In genomic region chr2:12020833-12021469, GRCh38 we compare ENCODE assay signal across 26 cellular contexts.
"Had no signal": no experiment of that assay in that cellular context is flagged by ENCODE, and none has a peak within 500 bp of the region (broad histone marks: within the 10 kb centered on the region; RNA-seq: fewer than 3 reads in every experiment).

No MANE protein-coding gene starts in this region.

- H3K4me3 Mint-ChIP-seq: effector memory CD8-positive, alpha-beta T cell; naive thymus-derived CD8-positive, alpha-beta T cell; nephron progenitor cell; stimulated activated naive B cell treated with anti-CD40 and anti-IgM and Interleukin-4, amounts not matched to agents 10 μg/mL and 1 μg/mL and 100 μg/mL, for 72 hours; stimulated activated naive CD8-positive, alpha-beta T cell treated with anti-CD3 and anti-CD28 coated beads, Interleukin-15, Interleukin-2, amounts not matched to agents 100 ng/mL and 50 ng/mL, for 24 hours had no signal

- H3K4me1 ChIP-seq: gastrocnemius medialis, left lung, prostate gland, right atrium auricular region, tibial nerve, upper lobe of left lung, uterus had no signal

- H3K27ac ChIP-seq: epithelial cell of prostate, gastrocnemius medialis, heart left ventricle, hepatocyte, left lung, prostate gland, right atrium auricular region, thoracic aorta, tibial nerve, upper lobe of left lung, uterus had no signal

- H3K27ac Mint-ChIP-seq: effector memory CD8-positive, alpha-beta T cell; nephron progenitor cell; stimulated activated naive B cell treated with anti-CD40 and anti-IgM and Interleukin-4, amounts not matched to agents 10 μg/mL and 1 μg/mL and 100 μg/mL, for 72 hours; stimulated activated naive CD8-positive, alpha-beta T cell treated with anti-CD3 and anti-CD28 coated beads, Interleukin-15, Interleukin-2, amounts not matched to agents 100 ng/mL and 50 ng/mL, for 24 hours had no signal

- H2AFZ ChIP-seq: hepatocyte had no signal

- H3K27me3 Mint-ChIP-seq: stimulated activated naive B cell treated with anti-CD40 and anti-IgM and Interleukin-4, amounts not matched to agents 10 μg/mL and 1 μg/mL and 100 μg/mL, for 72 hours had no signal

- H3K9me3 ChIP-seq: prostate gland, uterus had no signal

- DNase-seq: cortex of kidney; effector memory CD8-positive, alpha-beta T cell; foreskin fibroblast; gastrocnemius medialis; heart left ventricle; left cardiac atrium; left lung; mesendoderm; midbrain; naive thymus-derived CD8-positive, alpha-beta T cell; nephron progenitor cell; nucleus accumbens; small intestine; stimulated activated CD4-positive, alpha-beta T cell treated with anti-CD3 and anti-CD28 coated beads, Interleukin-15, amount 100 ng/mL, for 24 hours; stimulated activated CD4-positive, alpha-beta T cell treated with anti-CD3 and anti-CD28 coated beads, Interleukin-2, amount 100 ng/mL, for 48 hours; stimulated activated naive B cell treated with anti-CD40 and anti-IgM and Interleukin-4, amounts not matched to agents 10 μg/mL and 1 μg/mL and 100 μg/mL, for 72 hours; upper lobe of left lung; uterus had no signal

- H3K4me3 ChIP-seq: gastrocnemius medialis, heart left ventricle, hepatocyte, left lung, prostate gland, right atrium auricular region, thoracic aorta, tibial nerve, upper lobe of left lung, uterus had no signal

- H3K4me1 Mint-ChIP-seq: nephron progenitor cell had no signal

- H3K36me3 ChIP-seq: gastrocnemius medialis, heart left ventricle, left lung, prostate gland, right atrium auricular region, thoracic aorta, tibial nerve, upper lobe of left lung, uterus had no signal

- H3K4me2 ChIP-seq: hepatocyte had no signal

- ATAC-seq: effector memory CD8-positive, alpha-beta T cell; esophagus mucosa; gastrocnemius medialis; heart left ventricle; left cardiac atrium; left lung; naive thymus-derived CD8-positive, alpha-beta T cell; stimulated activated naive B cell treated with anti-CD40 and anti-IgM and Interleukin-4, amounts not matched to agents 10 μg/mL and 1 μg/mL and 100 μg/mL, for 72 hours had no signal

- H3K27me3 ChIP-seq: gastrocnemius medialis, heart left ventricle, hepatocyte, left lung, right atrium auricular region, tibial nerve, upper lobe of left lung, uterus had no signal
